21 cellular contexts compared by ENCODE assay signal in the genomic region with DNA sequence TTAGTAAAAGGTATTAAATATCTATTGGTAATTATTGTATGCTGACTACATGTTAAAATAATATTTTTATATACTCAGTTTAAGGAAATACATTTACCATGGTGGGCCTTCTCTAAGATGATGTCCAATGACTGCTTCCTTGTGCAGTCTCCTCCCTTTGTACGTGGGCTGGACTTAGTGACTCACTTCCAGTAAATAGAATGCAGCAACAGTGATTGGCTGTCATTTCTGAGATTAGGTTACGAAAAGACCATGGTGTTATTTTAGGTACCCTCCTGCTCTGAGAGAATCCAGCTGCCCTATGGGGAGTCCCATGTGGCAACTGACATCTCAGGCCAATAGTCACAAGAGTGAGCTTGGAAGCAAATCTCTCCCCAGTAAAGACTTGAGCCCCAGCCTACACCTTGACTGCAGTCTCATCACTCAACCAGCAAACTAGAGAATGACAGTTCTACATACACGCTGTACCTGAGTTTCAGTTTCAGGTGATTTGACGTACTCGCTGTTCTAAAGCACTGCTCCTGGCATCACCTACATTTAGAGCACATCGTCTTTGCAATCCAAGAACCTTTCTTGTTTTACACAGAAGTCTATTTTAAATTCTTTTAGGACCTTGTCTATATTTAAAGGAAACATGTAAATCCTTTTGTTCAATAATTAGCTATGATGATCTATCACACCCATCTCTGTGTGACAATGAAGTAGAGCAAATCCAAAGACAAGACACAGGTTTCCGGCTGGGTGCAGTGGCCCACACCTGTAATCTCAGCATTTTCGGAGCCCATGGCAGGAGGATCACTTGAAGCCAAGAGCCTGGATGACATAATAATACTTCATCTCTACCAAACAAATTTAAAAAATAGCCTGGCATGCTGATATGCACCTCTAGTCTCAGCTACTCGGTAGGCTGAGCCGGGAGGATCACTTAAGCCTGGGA.
DNase-seq lines count a peak whose midpoint lies in the region; ATAC-seq and TF ChIP-seq lines count a peak whose summit lies in the region.
"Had no signal": no experiment of that assay in that cellular context is flagged by ENCODE, and none has a peak within 500 bp of the region (broad histone marks: within the 10 kb centered on the region; RNA-seq: fewer than 3 reads in every experiment).

No MANE protein-coding gene starts in this region.

- peak overlapping the region; percentile 67 for H3K27ac ChIP-seq in tibial artery
- H3K27ac ChIP-seq: 22Rv1, heart left ventricle, RWPE1, suprapubic skin had no signal

- no peaks in the 10 kb centered on the region for H3K36me3 ChIP-seq in tibial artery
- H3K36me3 ChIP-seq: heart left ventricle, suprapubic skin had no signal

- H3K27me3 Mint-ChIP-seq in activated T-helper 17 cell treated with anti-CD3 and anti-CD28 coated beads, Interleukin-2, amount 50 U/mL, for 72 hours: no peaks in the 10 kb centered on the region

- peaks cover 0 to 89% (median 20%) of the 10 kb centered on the region in 4 donors for H3K4me1 ChIP-seq in tibial artery

- no peak overlapping the region for H3K27ac Mint-ChIP-seq in activated T-helper 17 cell treated with anti-CD3 and anti-CD28 coated beads, Interleukin-2, amount 50 U/mL, for 72 hours
- H3K27ac Mint-ChIP-seq: nephron had no signal

- ATAC-seq in HG03342 (IDR thresholded peaks at IDR 0.05; ENCODE audit: unreplicated experiment) (peak; percentile 53), HG02678 (IDR thresholded peaks at IDR 0.05; ENCODE audit: unreplicated experiment) (no peak)
- ATAC-seq in activated T-helper 17 cell treated with anti-CD3 and anti-CD28 coated beads, Interleukin-2, amount 50 U/mL, for 72 hours (replicated peaks): peak; percentile 29
- ATAC-seq: heart left ventricle had no signal

- no peaks in the 10 kb centered on the region for H3K36me3 Mint-ChIP-seq in activated T-helper 17 cell treated with anti-CD3 and anti-CD28 coated beads, Interleukin-2, amount 50 U/mL, for 72 hours (ENCODE audit: low read depth)

- no peaks in the 10 kb centered on the region for H3K9me3 ChIP-seq in tibial artery
- H3K9me3 ChIP-seq: heart left ventricle, suprapubic skin had no signal

- no peak overlapping the region for H3K4me3 Mint-ChIP-seq in activated T-helper 17 cell treated with anti-CD3 and anti-CD28 coated beads, Interleukin-2, amount 50 U/mL, for 72 hours
- H3K4me3 Mint-ChIP-seq: nephron had no signal

- no peak overlapping the region for H3K4me3 ChIP-seq in tibial artery
- H3K4me3 ChIP-seq: heart left ventricle, suprapubic skin had no signal

- H3K9me3 Mint-ChIP-seq in activated T-helper 17 cell treated with anti-CD3 and anti-CD28 coated beads, Interleukin-2, amount 50 U/mL, for 72 hours: peaks cover 4% of the 10 kb centered on the region
- H3K9me3 Mint-ChIP-seq: nephron had no signal

- intact Hi-C loops in tibial artery (cut with DNase I; ENCODE audit: low total_unique reads): no loop called here

- peak; percentile 32 for DNase-seq in NCI-H2029 treated with DMSO at 0.1 percent for 48 hours (lab: John Stamatoyannopoulos, UW)
- no peak for DNase-seq in NCI-H2029 (lab: John Stamatoyannopoulos, UW)
- no peak for DNase-seq in tibial artery
- DNase-seq in OCI-M1 (lab: John Stamatoyannopoulos, UW): no peak
- no peak for DNase-seq in NCI-H774 (lab: John Stamatoyannopoulos, UW)
- DNase-seq: activated CD4-positive, alpha-beta T cell treated with anti-CD3 and anti-CD28 coated beads for 4 hours; activated naive CD4-positive, alpha-beta T cell; anterior cingulate cortex; Calu3; central memory CD4-positive, alpha-beta T cell; effector CD4-positive, alpha-beta T cell; heart left ventricle; NCI-H1436; stimulated activated CD8-positive, alpha-beta memory T cell treated with anti-CD3 and anti-CD28 coated beads, Interleukin-4, amount 100 ng/mL, for 48 hours had no signal

- H3K27me3 ChIP-seq in tibial artery: no peaks in the 10 kb centered on the region
- H3K27me3 ChIP-seq: heart left ventricle, suprapubic skin had no signal

- TF ChIP-seq CTCF in tibial artery (IDR thresholded peaks at IDR 0.05): no peak

- no peaks in the 10 kb centered on the region for H3K4me1 Mint-ChIP-seq in activated T-helper 17 cell treated with anti-CD3 and anti-CD28 coated beads, Interleukin-2, amount 50 U/mL, for 72 hours
- H3K4me1 Mint-ChIP-seq: nephron had no signal
